In genomic region chr10:67144554-67144953, GRCh38 we compare ENCODE assay signal across 9 cellular contexts.
"Had no signal": no experiment of that assay in that cellular context is flagged by ENCODE, and none has a peak within 500 bp of the region (broad histone marks: within the 10 kb centered on the region; RNA-seq: fewer than 3 reads in every experiment).

No MANE protein-coding gene starts in this region.

- H3K27ac ChIP-seq: GM23248, HL-60 had no signal

- H3K36me3 ChIP-seq: HAP-1 had no signal

- ATAC-seq: HCT116, K562 had no signal

- DNase-seq: GM23248, GOT3, H7, HFFc6, KG1 had no signal

- H3K9me3 ChIP-seq: HAP-1 had no signal

- FAIRE-seq: K562 had no signal

- H2AFZ ChIP-seq: GM23248 had no signal

- H3K9ac ChIP-seq: GM23248 had no signal

- H3K4me3 ChIP-seq: GM23248, HAP-1, K562 had no signal

- H3K4me1 ChIP-seq: HAP-1 had no signal
